Comparison of ENCODE assay signal across 8 cellular contexts in the genomic region with DNA sequence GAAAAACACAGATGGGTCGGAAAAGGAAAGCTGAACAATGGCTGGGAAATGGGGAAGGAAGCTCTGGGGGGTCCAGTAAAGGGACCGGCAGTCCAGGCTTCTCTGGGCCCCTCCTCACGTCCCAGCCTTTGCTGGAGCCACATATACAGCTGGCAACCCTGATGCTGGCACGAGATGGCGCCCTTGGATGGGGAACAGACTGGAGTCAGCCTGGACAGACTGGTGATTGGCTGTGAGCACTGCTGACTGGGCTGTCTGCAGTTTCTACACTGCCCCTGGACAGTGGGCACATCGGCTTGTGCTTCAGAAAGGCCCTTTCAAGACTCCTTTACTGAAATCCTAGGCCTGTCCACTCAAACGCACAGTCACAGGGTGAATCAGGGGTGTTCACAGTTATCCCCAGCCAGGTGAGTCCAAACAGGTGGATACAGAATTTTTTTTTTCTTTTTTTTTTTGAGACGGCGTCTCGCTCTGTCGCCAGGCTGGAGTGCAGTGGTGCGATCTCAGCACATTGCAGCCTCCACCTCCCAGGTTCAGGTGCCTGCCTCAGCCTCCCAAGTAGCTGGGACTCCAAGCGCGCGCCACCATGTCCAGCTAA. TPM values are rescaled to one million over a fixed set of nuclear protein-coding genes. Genes with fewer than 3 reads are reported as not detected.
DNase-seq lines count a peak whose midpoint lies in the region; ATAC-seq and TF ChIP-seq lines count a peak whose summit lies in the region.

No MANE protein-coding gene starts in this region.

- no peaks in the 10 kb centered on the region for H4K20me1 ChIP-seq in IMR-90 (ENCODE audit: insufficient read depth, low read length)

- H3K27me3 ChIP-seq in Caco-2 (replicated peaks; ENCODE audit: control insufficient read depth, insufficient read depth, low read length) (no peaks in the 10 kb centered on the region), IMR-90 (ENCODE audit: control insufficient read depth, insufficient read depth, low read length) (peaks cover 30% of the 10 kb centered on the region), NT2/D1 (ENCODE audit: insufficient read depth, insufficient read length) (no peaks in the 10 kb centered on the region)

- BruUV-seq in Caco-2 (replicated peaks; lab: Mats Ljungman, UMichigan) (no TSS peak), IMR-90 (replicated peaks; lab: Mats Ljungman, UMichigan) (no TSS peak)

- H3K9me1 ChIP-seq in IMR-90 (ENCODE audit: insufficient read depth, low read length): no peaks in the 10 kb centered on the region

- TF ChIP-seq RAD21 in IMR-90 (IDR thresholded peaks at IDR 0.05; ENCODE audit: low read length): peak; percentile 98

- H3K23ac ChIP-seq in IMR-90 (ENCODE audit: low read depth, low read length): no peak overlapping the region

- H3K9ac ChIP-seq in IMR-90 (ENCODE audit: low read depth, low read length): no peak overlapping the region
- H3K9ac ChIP-seq in NT2/D1 (ENCODE audit: insufficient read length, low read depth): no peak overlapping the region

- CTCF ChIA-PET in Caco-2 (lab: Charles Lee) (interaction anchor here (0.5 to 1.0 kb wide), 3 partner anchors 222 to 275 kb away, joined by 3 to 12 read pairs (median 8); no protein-coding TSS in a partner anchor), IMR-90 (lab: Yijun Ruan, JAX) (interaction anchor here (0.6 to 2.4 kb wide), 6 partner anchors 10 to 233 kb away, joined by 3 to 18 read pairs (median 3); no protein-coding TSS in a partner anchor)

- H3K14ac ChIP-seq in IMR-90 (replicated peaks; ENCODE audit: low read depth, low read length): no peak overlapping the region

- H3K4me1 ChIP-seq in Caco-2 (peaks cover 24% of the 10 kb centered on the region), IMR-90 (ENCODE audit: control insufficient read depth, insufficient read depth, low read length) (peaks cover 5% of the 10 kb centered on the region), NT2/D1 (ENCODE audit: insufficient read depth, insufficient read length) (no peaks in the 10 kb centered on the region)

- intact Hi-C loops in Caco-2 (cut with micrococcal nuclease; ENCODE audit: unreplicated experiment) (loop anchor here (1.0 to 10.0 kb wide), 2 partner anchors 84 to 222 kb away; no protein-coding TSS in a partner anchor), IMR-90 (cut with micrococcal nuclease) (loop anchor here (1.0 to 10.0 kb wide), 2 partner anchors 222 to 514 kb away; no protein-coding TSS in a partner anchor)

- ATAC-seq in IMR-90 (ENCODE audit: low read depth) (peak; percentile 92), HG03095 (IDR thresholded peaks at IDR 0.05; ENCODE audit: unreplicated experiment) (no peak)

- TF ChIP-seq CTCF in Caco-2 (IDR thresholded peaks at IDR 0.05; ENCODE audit: insufficient read depth in 1 of 2, low read depth in 1 of 2, low read length in 1 of 2, severe bottlenecking in 1 of 2, unreplicated experiment in 1 of 2) (peak; percentile 68 to 76), IMR-90 (conservative IDR thresholded peaks at IDR 0.05; ENCODE audit: low read depth, low read length) (peak; percentile 94), fibroblast of mammary gland (conservative IDR thresholded peaks at IDR 0.05; ENCODE audit: control insufficient read depth, insufficient read depth, low read depth, low read length) (peak; percentile 75), nephron (IDR thresholded peaks at IDR 0.05; ENCODE audit: unreplicated experiment in 3 of 3) (peak; percentile 78 to 83 (median 80))

- H2BK20ac ChIP-seq in IMR-90 (ENCODE audit: low read depth, low read length): no peak overlapping the region

- DNase-seq in Caco-2 (peak; percentile 82 to 86), IMR-90 (peak; percentile 74), NT2/D1 (ENCODE audit: low read depth, low spot score) (peak; percentile 59), activated T-cell treated with anti-CD3 and anti-CD28 coated beads for 48 hours (ENCODE audit: low read depth) (peak; percentile 49), fibroblast of mammary gland (ENCODE audit: low read depth) (peak; percentile 71), substantia nigra (lab: John Stamatoyannopoulos, UW) (peak in 47 of 49 donors; percentile 9 to 85 (median 72))

- no peaks in the 10 kb centered on the region for H3K79me1 ChIP-seq in IMR-90 (ENCODE audit: low read depth in 1 of 2, low read length in 2 of 2)

- H2BK120ac ChIP-seq in IMR-90 (ENCODE audit: low read depth, low read length): no peak overlapping the region

- H3K4me3 ChIP-seq in Caco-2 (ENCODE audit: low read depth, low read length) (no peak overlapping the region), IMR-90 (ENCODE audit: insufficient read depth, low read depth, low read length) (no peak overlapping the region), NT2/D1 (ENCODE audit: insufficient read length, low read depth) (no peak overlapping the region), fibroblast of mammary gland (ENCODE audit: control insufficient read depth, low read depth, low read length) (no peak overlapping the region)

- H2BK5ac ChIP-seq in IMR-90 (ENCODE audit: low read depth, low read length, poor library complexity, severe bottlenecking): no peak overlapping the region

- H4K5ac ChIP-seq in IMR-90 (ENCODE audit: low read depth, low read length): no peak overlapping the region

- no peaks in the 10 kb centered on the region for H3K9me3 Mint-ChIP-seq in Caco-2 (ENCODE audit: unreplicated experiment)
- no peaks in the 10 kb centered on the region for H3K9me3 Mint-ChIP-seq in nephron

- no peak overlapping the region for H3K27ac ChIP-seq in IMR-90 (ENCODE audit: insufficient read depth, low read length)
- H3K27ac ChIP-seq in substantia nigra (ENCODE audit: low read depth, low read length, poor library complexity, severe bottlenecking): no peak overlapping the region

- POLR2A ChIA-PET in Caco-2 (lab: Charles Lee) (interaction anchor here (0.6 kb wide), 1 partner anchor 9 kb away, joined by 3 read pairs; no protein-coding TSS in a partner anchor), IMR-90 (lab: Charles Lee; ENCODE audit: unreplicated experiment) (no interaction called here)

- no peak overlapping the region for H2AK5ac ChIP-seq in IMR-90 (ENCODE audit: low read depth, low read length)

- H3K56ac ChIP-seq in IMR-90 (ENCODE audit: extremely low read depth, insufficient read depth, low read length): no peak overlapping the region

- dilution Hi-C loops in IMR-90 (cut with HindIII; ENCODE audit: low sequenced_read_pairs, unreplicated experiment): no loop called here

- peak overlapping the region; percentile 2 for H2AK9ac ChIP-seq in IMR-90 (replicated peaks; ENCODE audit: low read depth, low read length, poor library complexity)

- H3K4me3 Mint-ChIP-seq in Caco-2 (ENCODE audit: unreplicated experiment): no peak overlapping the region
- no peak overlapping the region for H3K4me3 Mint-ChIP-seq in nephron

- no peak overlapping the region for H3K18ac ChIP-seq in IMR-90 (ENCODE audit: low read depth, low read length)

- H3K9me3 ChIP-seq in Caco-2 (no peaks in the 10 kb centered on the region), IMR-90 (ENCODE audit: control insufficient read depth, insufficient read depth, low read length) (no peaks in the 10 kb centered on the region), NT2/D1 (ENCODE audit: insufficient read depth, low read length) (no peaks in the 10 kb centered on the region)

- TF ChIP-seq POLR2A in IMR-90 (IDR thresholded peaks at IDR 0.05; ENCODE audit: low read depth, low read length): 0 out of 2 replicates have a peak, but pooled peaks have one; percentile 25

- WGBS in IMR-90 (ENCODE audit: extremely low coverage in 2 of 2, insufficient read length in 1 of 2), 2 experiments: 83% methylated on average over 8 of the region's 15 CpGs; no CpG with 5 or more reads in 1 of the 2 experiments

- no peak overlapping the region for H3K27ac Mint-ChIP-seq in Caco-2 (ENCODE audit: unreplicated experiment)
- peak overlapping the region in 2 of 3 experiments; percentile 44 to 56 for H3K27ac Mint-ChIP-seq in nephron

- H3K4me1 Mint-ChIP-seq in Caco-2 (ENCODE audit: low read depth, unreplicated experiment) (peaks cover 23% of the 10 kb centered on the region), nephron (peaks cover 28% of the 10 kb centered on the region)

- H2AFZ ChIP-seq in IMR-90 (replicated peaks; ENCODE audit: low read length, poor library complexity): peak overlapping the region; percentile 27

- no peak overlapping the region for H4K91ac ChIP-seq in IMR-90 (ENCODE audit: insufficient read depth, low read depth, low read length)

- H3K36me3 Mint-ChIP-seq in Caco-2 (ENCODE audit: insufficient read depth, unreplicated experiment): peaks cover 5% of the 10 kb centered on the region
- no peaks in the 10 kb centered on the region for H3K36me3 Mint-ChIP-seq in nephron (ENCODE audit: low read depth)

- no peak overlapping the region for H3K4ac ChIP-seq in IMR-90 (ENCODE audit: low read depth, low read length)

- no peak overlapping the region for H4K8ac ChIP-seq in IMR-90 (ENCODE audit: low read depth in 2 of 2, low read length in 2 of 2)

- H3K36me3 ChIP-seq in Caco-2 (ENCODE audit: control insufficient read depth, insufficient read depth, low read length): no peaks in the 10 kb centered on the region
- H3K36me3 ChIP-seq in IMR-90 (ENCODE audit: control insufficient read depth, insufficient read depth, low read length): no peaks in the 10 kb centered on the region
- H3K36me3 ChIP-seq in NT2/D1 (ENCODE audit: insufficient read depth, insufficient read length, low read length): no peaks in the 10 kb centered on the region

- in situ Hi-C loops in IMR-90 (cut with MboI; ENCODE audit: low sequenced_read_pairs): no loop called here

- no peak overlapping the region for H3K4me2 ChIP-seq in IMR-90 (ENCODE audit: low read depth, low read length)

- H3K27me3 Mint-ChIP-seq in Caco-2 (ENCODE audit: insufficient read depth, unreplicated experiment) (no peaks in the 10 kb centered on the region), nephron (ENCODE audit: low read depth) (peaks cover 30% of the 10 kb centered on the region)

- no peak overlapping the region for H2BK15ac ChIP-seq in IMR-90 (ENCODE audit: low read depth, low read length)

TF ChIP-seq in IMR-90, 13 proteins besides CTCF, POLR2A, EP300 and RAD21:
- TF ChIP-seq SMC3 (IDR thresholded peaks at IDR 0.05; ENCODE audit: low read depth, low read length) (peak; percentile 99), MAFK (IDR thresholded peaks at IDR 0.05; ENCODE audit: low read depth, low read length) (peak; percentile 76), RCOR1 (IDR thresholded peaks at IDR 0.05; ENCODE audit: insufficient replicate concordance, low read length) (no peak)
- TF ChIP-seq, protein P1, sequence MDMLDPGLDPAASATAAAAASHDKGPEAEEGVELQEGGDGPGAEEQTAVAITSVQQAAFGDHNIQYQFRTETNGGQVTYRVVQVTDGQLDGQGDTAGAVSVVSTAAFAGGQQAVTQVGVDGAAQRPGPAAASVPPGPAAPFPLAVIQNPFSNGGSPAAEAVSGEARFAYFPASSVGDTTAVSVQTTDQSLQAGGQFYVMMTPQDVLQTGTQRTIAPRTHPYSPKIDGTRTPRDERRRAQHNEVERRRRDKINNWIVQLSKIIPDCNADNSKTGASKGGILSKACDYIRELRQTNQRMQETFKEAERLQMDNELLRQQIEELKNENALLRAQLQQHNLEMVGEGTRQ (IDR thresholded peaks at IDR 0.05; ENCODE audit: low read depth, low read length): no peak

RNA-seq across cellular contexts. Expression of a gene that starts 31.1 kb away (rescaled TPM):
- 20.4 and 20.8 TPM in 2 replicates for total RNA-seq in Caco-2 (2022)
- 8.9 and 9.7 TPM in 2 replicates for total RNA-seq in IMR-90 (2012; rRNA removed)
- 5.2 and 6.0 TPM in 2 replicates for polyA plus RNA-seq in IMR-90 (2012; rRNA removed)
- polyA plus RNA-seq in IMR-90 (2012; cell fraction: cytosol; rRNA removed): 1.7 TPM in 2 replicates
- polyA plus RNA-seq in IMR-90 (2012; cell fraction: nucleus; rRNA removed; ENCODE audit: low replicate concordance): 24.5 and 27.8 TPM in 2 replicates
